8 cellular contexts compared by ENCODE assay signal in the genomic region with DNA sequence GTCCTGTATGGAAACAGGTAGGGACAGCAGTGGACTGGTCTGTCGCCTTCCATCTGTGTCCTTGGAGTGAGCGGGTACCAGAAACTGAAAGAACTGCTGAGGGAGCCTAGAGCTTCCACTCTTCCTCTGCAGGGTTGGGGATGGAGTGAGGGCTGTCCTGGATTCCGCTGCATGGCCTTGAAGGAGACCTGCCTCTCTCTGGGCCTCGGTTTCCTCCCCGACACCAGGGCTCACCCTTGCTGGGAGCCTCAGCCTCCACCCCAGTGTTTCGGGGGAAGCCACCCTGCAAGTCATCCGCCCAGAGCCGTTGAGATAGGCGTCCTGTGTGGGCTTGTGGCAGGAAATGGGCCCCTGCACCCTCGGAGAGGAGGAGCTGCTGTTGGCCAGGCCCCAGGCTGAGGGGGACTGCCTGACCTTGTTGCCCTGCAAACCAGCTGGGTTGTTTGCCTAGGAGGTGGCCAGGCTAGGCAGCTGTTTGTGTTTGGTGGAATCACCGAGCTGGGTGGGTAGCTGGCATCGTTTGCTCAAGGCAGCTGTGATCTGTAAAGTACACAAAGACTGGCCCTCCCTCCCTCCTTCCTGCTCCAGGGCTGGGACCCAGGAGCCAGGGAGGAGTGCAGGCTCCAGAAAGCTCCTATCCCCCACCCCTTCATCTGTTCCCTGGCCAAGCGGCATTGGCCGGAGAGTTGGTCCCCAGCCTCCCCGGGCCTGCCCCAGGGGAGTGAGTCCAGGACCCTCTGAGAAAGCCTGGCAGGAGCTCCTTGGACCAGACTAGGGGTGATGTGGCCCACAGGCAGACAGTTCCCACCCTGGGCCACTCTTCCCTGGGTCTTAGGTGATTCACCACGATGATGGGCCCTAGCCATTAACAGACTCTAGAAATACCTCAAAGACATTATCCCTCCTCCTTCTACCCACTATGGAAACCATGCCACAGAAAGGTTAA. TPM values are rescaled to one million over a fixed set of nuclear protein-coding genes. Genes with fewer than 3 reads are reported as not detected.
DNase-seq lines count a peak whose midpoint lies in the region; ATAC-seq, FAIRE-seq and TF ChIP-seq lines count a peak whose summit lies in the region.

No MANE protein-coding gene starts in this region.

- H3K27me3 ChIP-seq in neural cell (ENCODE audit: insufficient read depth, low read depth, low read length), result peaks cover 61% of the 10 kb centered on the region

- DNase-seq in T-helper 22 cell (ENCODE audit: low read depth) (peak; percentile 69), RCC 7860 (ENCODE audit: low spot score) (no peak), kidney tubule cell (ENCODE audit: low spot score) (no peak)

- H3K27me3 Mint-ChIP-seq in brain, result peaks cover 14% of the 10 kb centered on the region

- H3K4me3 Mint-ChIP-seq in brain, result peak overlapping the region in 4 of 5 experiments; percentile 56 to 74 (median 65)

- TF ChIP-seq EP300 in neural cell (conservative IDR thresholded peaks at IDR 0.05; ENCODE audit: poor library complexity, severe bottlenecking), result no peak

- no peaks in the 10 kb centered on the region for H4K20me1 ChIP-seq in neural cell (ENCODE audit: insufficient read depth)

- peak overlapping the region; percentile 42 for H3K4me3 ChIP-seq in neural cell (ENCODE audit: low read length)

- peaks cover 14% of the 10 kb centered on the region for H3K4me1 Mint-ChIP-seq in brain

- TF ChIP-seq RAD21 in neural cell (conservative IDR thresholded peaks at IDR 0.05), result no peak

- no peak for FAIRE-seq in RCC 7860 (lab: Jason Lieb, UNC)

- no peaks in the 10 kb centered on the region for H3K9me2 ChIP-seq in neural cell (ENCODE audit: insufficient read depth, low read length)

- H2AFZ ChIP-seq in neural cell (ENCODE audit: low read depth, low read length), result no peak overlapping the region

- H3K36me3 Mint-ChIP-seq in brain, result no peaks in the 10 kb centered on the region

- TF ChIP-seq CTCF in brain (conservative IDR thresholded peaks at IDR 0.05) (no peak), neural cell (IDR thresholded peaks at IDR 0.05; ENCODE audit: poor library complexity, severe bottlenecking) (no peak)

- peaks cover 0 to 2% (median 0%) of the 10 kb centered on the region in 5 experiments for H3K9me3 Mint-ChIP-seq in brain

- H3K79me2 ChIP-seq in neural cell (replicated peaks; ENCODE audit: insufficient read depth, low read length), result no peaks in the 10 kb centered on the region

- ATAC-seq in GM18520 (IDR thresholded peaks at IDR 0.05; ENCODE audit: unreplicated experiment) (peak; percentile 34), HG03280 (IDR thresholded peaks at IDR 0.05; ENCODE audit: unreplicated experiment) (peak; percentile 36), HG03135 (IDR thresholded peaks at IDR 0.05; ENCODE audit: unreplicated experiment) (no peak)

- H3K9me3 ChIP-seq in neural cell (ENCODE audit: low read length), result peaks cover 5% of the 10 kb centered on the region

- no peaks in the 10 kb centered on the region for H3F3A ChIP-seq in neural cell (ENCODE audit: insufficient read depth, low read length, poor library complexity, severe bottlenecking)

- H3K27ac ChIP-seq in neural cell (ENCODE audit: low read length), result no peak overlapping the region

- H3K36me3 ChIP-seq in neural cell (ENCODE audit: insufficient read depth, low read length), result no peaks in the 10 kb centered on the region

- H3K4me2 ChIP-seq in neural cell (ENCODE audit: low read length), result no peak overlapping the region

- no peak overlapping the region for H3K9ac ChIP-seq in neural cell (ENCODE audit: low read length)

- H3K27ac Mint-ChIP-seq in brain, result peak overlapping the region in 1 of 5 experiments; percentile 66

TF ChIP-seq in neural cell, 6 proteins besides CTCF, POLR2A, EP300 and RAD21:
- TF ChIP-seq POLR2AphosphoS5 (IDR thresholded peaks at IDR 0.05) (no peak), MXI1 (conservative IDR thresholded peaks at IDR 0.05; ENCODE audit: poor library complexity, severe bottlenecking) (no peak), TAF1 (IDR thresholded peaks at IDR 0.05; ENCODE audit: low read depth) (no peak), SMC3 (conservative IDR thresholded peaks at IDR 0.05; ENCODE audit: poor library complexity) (no peak), EZH2 (IDR thresholded peaks at IDR 0.05; ENCODE audit: borderline replicate concordance, insufficient read depth, low read length, poor library complexity, severe bottlenecking) (no peak)
- TF ChIP-seq, protein P1, sequence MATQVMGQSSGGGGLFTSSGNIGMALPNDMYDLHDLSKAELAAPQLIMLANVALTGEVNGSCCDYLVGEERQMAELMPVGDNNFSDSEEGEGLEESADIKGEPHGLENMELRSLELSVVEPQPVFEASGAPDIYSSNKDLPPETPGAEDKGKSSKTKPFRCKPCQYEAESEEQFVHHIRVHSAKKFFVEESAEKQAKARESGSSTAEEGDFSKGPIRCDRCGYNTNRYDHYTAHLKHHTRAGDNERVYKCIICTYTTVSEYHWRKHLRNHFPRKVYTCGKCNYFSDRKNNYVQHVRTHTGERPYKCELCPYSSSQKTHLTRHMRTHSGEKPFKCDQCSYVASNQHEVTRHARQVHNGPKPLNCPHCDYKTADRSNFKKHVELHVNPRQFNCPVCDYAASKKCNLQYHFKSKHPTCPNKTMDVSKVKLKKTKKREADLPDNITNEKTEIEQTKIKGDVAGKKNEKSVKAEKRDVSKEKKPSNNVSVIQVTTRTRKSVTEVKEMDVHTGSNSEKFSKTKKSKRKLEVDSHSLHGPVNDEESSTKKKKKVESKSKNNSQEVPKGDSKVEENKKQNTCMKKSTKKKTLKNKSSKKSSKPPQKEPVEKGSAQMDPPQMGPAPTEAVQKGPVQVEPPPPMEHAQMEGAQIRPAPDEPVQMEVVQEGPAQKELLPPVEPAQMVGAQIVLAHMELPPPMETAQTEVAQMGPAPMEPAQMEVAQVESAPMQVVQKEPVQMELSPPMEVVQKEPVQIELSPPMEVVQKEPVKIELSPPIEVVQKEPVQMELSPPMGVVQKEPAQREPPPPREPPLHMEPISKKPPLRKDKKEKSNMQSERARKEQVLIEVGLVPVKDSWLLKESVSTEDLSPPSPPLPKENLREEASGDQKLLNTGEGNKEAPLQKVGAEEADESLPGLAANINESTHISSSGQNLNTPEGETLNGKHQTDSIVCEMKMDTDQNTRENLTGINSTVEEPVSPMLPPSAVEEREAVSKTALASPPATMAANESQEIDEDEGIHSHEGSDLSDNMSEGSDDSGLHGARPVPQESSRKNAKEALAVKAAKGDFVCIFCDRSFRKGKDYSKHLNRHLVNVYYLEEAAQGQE (IDR thresholded peaks at IDR 0.05; ENCODE audit: borderline replicate concordance), result no peak

RNA-seq across cellular contexts. Expression of a gene that starts 1.3 kb away (rescaled TPM):
- 2.8 TPM for polyA plus RNA-seq in brain (ENCODE audit: insufficient read depth, low read depth, low replicate concordance)
- 0.32 TPM in 1 of 2 replicates, not detected in the other for polyA plus RNA-seq in neural cell
- not detected in 2 replicates for polyA minus RNA-seq in neural cell

RNA-seq across cellular contexts. Expression of a gene that starts 10.1 kb away (rescaled TPM):
- 95.8 TPM for polyA plus RNA-seq in brain (ENCODE audit: insufficient read depth, low read depth, low replicate concordance)
- 0.51 and 1.3 TPM in 2 replicates for polyA plus RNA-seq in neural cell
- polyA minus RNA-seq in neural cell, result 0.81 and 1.2 TPM in 2 replicates

RNA-seq across cellular contexts. Expression of a gene that starts 25.6 kb away (rescaled TPM):
- 0.54 TPM for polyA plus RNA-seq in brain (ENCODE audit: insufficient read depth, low read depth, low replicate concordance)
- polyA plus RNA-seq in neural cell, result not detected in 2 replicates
- not detected in 2 replicates for polyA minus RNA-seq in neural cell

RNA-seq across cellular contexts. Expression of a gene that starts 37.8 kb away (rescaled TPM):
- polyA plus RNA-seq in brain (ENCODE audit: insufficient read depth, low read depth, low replicate concordance) (24.8 TPM), neural cell (232 and 243 TPM in 2 replicates)
- polyA minus RNA-seq in neural cell, result 34.1 and 35.2 TPM in 2 replicates

Comparison
In these comparisons a context has a peak if more than half of its experiments do, and no peak if none do; other contexts are left out.
1. RNA of a gene that starts 10.1 kb away (polyA plus RNA-seq): 95.8 TPM in brain (single experiment); 0.51 to 1.3 TPM in neural cell; every median in the first group is over 10 times any median in the second.